Comparison of ENCODE assay signal across 1 cellular context in the genomic region with DNA sequence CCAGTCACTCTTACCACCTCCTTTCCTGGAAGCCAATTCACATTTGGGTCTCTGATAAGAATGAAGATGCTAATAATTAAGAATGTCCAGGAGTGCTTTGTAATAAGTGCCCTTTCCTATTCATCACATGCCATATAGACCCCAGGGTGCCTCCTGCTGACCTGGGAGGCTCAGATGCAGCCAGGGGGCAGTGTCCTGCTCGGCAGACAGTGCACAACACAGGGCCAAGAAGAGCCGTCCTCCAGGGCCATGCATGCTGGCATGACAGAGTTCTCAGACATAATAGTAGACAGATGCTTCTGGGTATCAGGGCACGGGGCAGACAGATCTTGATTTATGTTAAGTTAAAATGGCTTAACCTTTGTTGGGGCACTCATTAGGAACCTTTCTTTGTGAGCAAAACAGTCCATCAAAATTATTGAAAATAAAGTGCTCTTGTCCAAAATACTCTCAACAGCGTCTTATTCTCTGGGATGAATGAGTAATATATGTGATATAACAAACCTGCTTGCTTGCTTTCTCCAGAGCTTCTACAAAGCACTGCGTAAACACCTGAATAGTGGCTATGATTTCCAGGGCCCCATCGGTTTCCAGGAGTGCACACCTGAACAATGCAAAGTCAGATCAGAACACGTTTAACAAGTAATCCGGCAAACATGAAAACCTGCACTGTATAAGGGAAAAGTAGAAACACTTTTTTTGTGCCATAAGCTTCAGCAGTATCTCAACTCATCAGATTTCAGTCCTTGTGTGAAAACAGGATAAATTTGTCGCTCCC.
TF ChIP-seq lines count a peak whose summit lies in the region.

No MANE protein-coding gene starts in this region.

TF ChIP-seq in HEK293T, 16 proteins besides CTCF, POLR2A, EP300 and RAD21 (continued from another document):
- no peak for TF ChIP-seq SP1 (IDR thresholded peaks at IDR 0.05)
